ENCODE assay signal across 15 cellular contexts in the genomic region with DNA sequence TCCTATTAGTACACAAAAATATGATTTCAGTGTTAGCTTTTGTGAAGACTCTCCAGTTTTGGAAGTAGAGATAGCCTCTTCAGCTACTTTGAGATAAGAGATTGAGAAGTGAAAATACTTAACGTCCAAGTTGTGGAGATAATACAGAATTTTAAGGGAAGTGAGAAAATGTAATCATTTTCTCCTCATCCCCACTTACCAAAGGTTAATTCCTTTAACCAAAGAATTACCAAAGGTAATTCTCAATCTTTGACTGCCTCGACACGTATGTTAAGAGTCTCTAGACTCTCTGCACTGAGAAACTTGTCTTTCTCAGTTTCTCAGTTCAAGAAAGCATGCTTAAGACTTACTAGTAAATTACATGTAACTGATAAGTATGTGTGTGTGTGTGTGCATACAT.
"Had no signal": no experiment of that assay in that cellular context is flagged by ENCODE, and none has a peak within 500 bp of the region (broad histone marks: within the 10 kb centered on the region; RNA-seq: fewer than 3 reads in every experiment).

No MANE protein-coding gene starts in this region.

- H3K27me3 Mint-ChIP-seq: activated CD8-positive, alpha-beta memory T cell treated with anti-CD3 and anti-CD28 coated beads, Interleukin-2, amount 10 ng/mL, durations not matched to agents 7 days and 5 days; activated naive CD8-positive, alpha-beta T cell treated with anti-CD3 and anti-CD28 coated beads for 36 hours had no signal

- H3K9me3 Mint-ChIP-seq: activated naive CD8-positive, alpha-beta T cell treated with anti-CD3 and anti-CD28 coated beads for 36 hours; activated T-cell treated with anti-CD3 and anti-CD28 coated beads, Interleukin-2, amount 50 U/mL, for 4 hours; nephron progenitor cell; stimulated activated effector memory CD8-positive, alpha-beta T cell treated with anti-CD3 and anti-CD28 coated beads, Interleukin-12 subunit alpha, Interleukin-12 subunit beta, amount 100 ng/mL, for 72 hours had no signal

- DNase-seq: activated CD4-positive, alpha-beta T cell treated with anti-CD3 and anti-CD28 coated beads, Interleukin-2, amount 50 U/mL, for 48 hours; activated CD4-positive, CD25-positive, alpha-beta regulatory T cell treated with anti-CD3 and anti-CD28 coated beads, Interleukin-2, amount 50 U/mL, for 72 hours; activated CD8-positive, alpha-beta memory T cell treated with anti-CD3 and anti-CD28 coated beads, Interleukin-2, amount 10 ng/mL, durations not matched to agents 7 days and 5 days; activated gamma-delta T cell treated with Interleukin-2 at 50 U/mL for 16 hours; activated naive CD8-positive, alpha-beta T cell treated with anti-CD3 and anti-CD28 coated beads for 36 hours; activated T-cell treated with anti-CD3 and anti-CD28 coated beads, Interleukin-2, amount 50 U/mL, for 4 hours; glutamatergic neuron; nephron progenitor cell; right lobe of liver; substantia nigra; transverse colon had no signal

- H3K4me3 ChIP-seq: breast epithelium, esophagus muscularis mucosa, prostate gland, right lobe of liver, transverse colon had no signal

- H3K4me1 Mint-ChIP-seq: activated naive CD8-positive, alpha-beta T cell treated with anti-CD3 and anti-CD28 coated beads for 36 hours; nephron progenitor cell; stimulated activated effector memory CD8-positive, alpha-beta T cell treated with anti-CD3 and anti-CD28 coated beads, Interleukin-12 subunit alpha, Interleukin-12 subunit beta, amount 100 ng/mL, for 72 hours had no signal

- H3K9me3 ChIP-seq: breast epithelium, esophagus muscularis mucosa, prostate gland, right lobe of liver, transverse colon had no signal

- H3K4me3 Mint-ChIP-seq: activated CD8-positive, alpha-beta memory T cell treated with anti-CD3 and anti-CD28 coated beads, Interleukin-2, amount 10 ng/mL, durations not matched to agents 7 days and 5 days; activated naive CD8-positive, alpha-beta T cell treated with anti-CD3 and anti-CD28 coated beads for 36 hours; activated T-cell treated with anti-CD3 and anti-CD28 coated beads, Interleukin-2, amount 50 U/mL, for 4 hours; nephron progenitor cell; stimulated activated effector memory CD8-positive, alpha-beta T cell treated with anti-CD3 and anti-CD28 coated beads, Interleukin-12 subunit alpha, Interleukin-12 subunit beta, amount 100 ng/mL, for 72 hours had no signal

- H3K27ac ChIP-seq: breast epithelium, esophagus muscularis mucosa, prostate gland, right lobe of liver, transverse colon had no signal

- H3K4me1 ChIP-seq: breast epithelium, esophagus muscularis mucosa, prostate gland, right lobe of liver, transverse colon had no signal

- H3K27ac Mint-ChIP-seq: activated CD8-positive, alpha-beta memory T cell treated with anti-CD3 and anti-CD28 coated beads, Interleukin-2, amount 10 ng/mL, durations not matched to agents 7 days and 5 days; activated naive CD8-positive, alpha-beta T cell treated with anti-CD3 and anti-CD28 coated beads for 36 hours; nephron progenitor cell; stimulated activated effector memory CD8-positive, alpha-beta T cell treated with anti-CD3 and anti-CD28 coated beads, Interleukin-12 subunit alpha, Interleukin-12 subunit beta, amount 100 ng/mL, for 72 hours had no signal

- H3K27me3 ChIP-seq: breast epithelium, esophagus muscularis mucosa, right lobe of liver, transverse colon had no signal

- ATAC-seq: activated CD8-positive, alpha-beta memory T cell treated with anti-CD3 and anti-CD28 coated beads, Interleukin-2, amount 10 ng/mL, durations not matched to agents 7 days and 5 days; activated T-cell treated with anti-CD3 and anti-CD28 coated beads, Interleukin-2, amount 50 U/mL, for 4 hours; right lobe of liver; stimulated activated effector memory CD8-positive, alpha-beta T cell treated with anti-CD3 and anti-CD28 coated beads, Interleukin-12 subunit alpha, Interleukin-12 subunit beta, amount 100 ng/mL, for 72 hours had no signal
